1 cellular context compared by ENCODE assay signal in genomic region chr2:239540174-239540573, GRCh38.
TF ChIP-seq lines count a peak whose summit lies in the region.

No MANE protein-coding gene starts in this region.

TF ChIP-seq in WTC11, 78 proteins besides CTCF, POLR2A, EP300 and RAD21 (continued from another document):
- TF ChIP-seq, protein P1, sequence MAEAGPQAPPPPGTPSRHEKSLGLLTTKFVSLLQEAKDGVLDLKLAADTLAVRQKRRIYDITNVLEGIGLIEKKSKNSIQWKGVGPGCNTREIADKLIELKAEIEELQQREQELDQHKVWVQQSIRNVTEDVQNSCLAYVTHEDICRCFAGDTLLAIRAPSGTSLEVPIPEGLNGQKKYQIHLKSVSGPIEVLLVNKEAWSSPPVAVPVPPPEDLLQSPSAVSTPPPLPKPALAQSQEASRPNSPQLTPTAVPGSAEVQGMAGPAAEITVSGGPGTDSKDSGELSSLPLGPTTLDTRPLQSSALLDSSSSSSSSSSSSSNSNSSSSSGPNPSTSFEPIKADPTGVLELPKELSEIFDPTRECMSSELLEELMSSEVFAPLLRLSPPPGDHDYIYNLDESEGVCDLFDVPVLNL (CRISPR knock-in tag; IDR thresholded peaks at IDR 0.05; ENCODE audit: borderline replicate concordance, low read depth) = no peak
- TF ChIP-seq ZNF317 (CRISPR knock-in tag; IDR thresholded peaks at IDR 0.05; ENCODE audit: borderline replicate concordance, low read depth) (no peak), RELA (CRISPR knock-in tag; IDR thresholded peaks at IDR 0.05; ENCODE audit: borderline replicate concordance) (no peak), ETV6 (CRISPR knock-in tag; IDR thresholded peaks at IDR 0.05) (no peak), ZNF416 (CRISPR knock-in tag; IDR thresholded peaks at IDR 0.05) (no peak)
- TF ChIP-seq, protein P2, sequence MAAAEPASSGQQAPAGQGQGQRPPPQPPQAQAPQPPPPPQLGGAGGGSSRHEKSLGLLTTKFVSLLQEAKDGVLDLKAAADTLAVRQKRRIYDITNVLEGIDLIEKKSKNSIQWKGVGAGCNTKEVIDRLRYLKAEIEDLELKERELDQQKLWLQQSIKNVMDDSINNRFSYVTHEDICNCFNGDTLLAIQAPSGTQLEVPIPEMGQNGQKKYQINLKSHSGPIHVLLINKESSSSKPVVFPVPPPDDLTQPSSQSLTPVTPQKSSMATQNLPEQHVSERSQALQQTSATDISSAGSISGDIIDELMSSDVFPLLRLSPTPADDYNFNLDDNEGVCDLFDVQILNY (CRISPR knock-in tag; IDR thresholded peaks at IDR 0.05) = no peak
- TF ChIP-seq, protein P3, sequence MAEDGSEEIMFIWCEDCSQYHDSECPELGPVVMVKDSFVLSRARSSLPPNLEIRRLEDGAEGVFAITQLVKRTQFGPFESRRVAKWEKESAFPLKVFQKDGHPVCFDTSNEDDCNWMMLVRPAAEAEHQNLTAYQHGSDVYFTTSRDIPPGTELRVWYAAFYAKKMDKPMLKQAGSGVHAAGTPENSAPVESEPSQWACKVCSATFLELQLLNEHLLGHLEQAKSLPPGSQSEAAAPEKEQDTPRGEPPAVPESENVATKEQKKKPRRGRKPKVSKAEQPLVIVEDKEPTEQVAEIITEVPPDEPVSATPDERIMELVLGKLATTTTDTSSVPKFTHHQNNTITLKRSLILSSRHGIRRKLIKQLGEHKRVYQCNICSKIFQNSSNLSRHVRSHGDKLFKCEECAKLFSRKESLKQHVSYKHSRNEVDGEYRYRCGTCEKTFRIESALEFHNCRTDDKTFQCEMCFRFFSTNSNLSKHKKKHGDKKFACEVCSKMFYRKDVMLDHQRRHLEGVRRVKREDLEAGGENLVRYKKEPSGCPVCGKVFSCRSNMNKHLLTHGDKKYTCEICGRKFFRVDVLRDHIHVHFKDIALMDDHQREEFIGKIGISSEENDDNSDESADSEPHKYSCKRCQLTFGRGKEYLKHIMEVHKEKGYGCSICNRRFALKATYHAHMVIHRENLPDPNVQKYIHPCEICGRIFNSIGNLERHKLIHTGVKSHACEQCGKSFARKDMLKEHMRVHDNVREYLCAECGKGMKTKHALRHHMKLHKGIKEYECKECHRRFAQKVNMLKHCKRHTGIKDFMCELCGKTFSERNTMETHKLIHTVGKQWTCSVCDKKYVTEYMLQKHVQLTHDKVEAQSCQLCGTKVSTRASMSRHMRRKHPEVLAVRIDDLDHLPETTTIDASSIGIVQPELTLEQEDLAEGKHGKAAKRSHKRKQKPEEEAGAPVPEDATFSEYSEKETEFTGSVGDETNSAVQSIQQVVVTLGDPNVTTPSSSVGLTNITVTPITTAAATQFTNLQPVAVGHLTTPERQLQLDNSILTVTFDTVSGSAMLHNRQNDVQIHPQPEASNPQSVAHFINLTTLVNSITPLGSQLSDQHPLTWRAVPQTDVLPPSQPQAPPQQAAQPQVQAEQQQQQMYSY (CRISPR knock-in tag; IDR thresholded peaks at IDR 0.05) = no peak
